ENCODE assay signal across 10 cellular contexts in the genomic region with DNA sequence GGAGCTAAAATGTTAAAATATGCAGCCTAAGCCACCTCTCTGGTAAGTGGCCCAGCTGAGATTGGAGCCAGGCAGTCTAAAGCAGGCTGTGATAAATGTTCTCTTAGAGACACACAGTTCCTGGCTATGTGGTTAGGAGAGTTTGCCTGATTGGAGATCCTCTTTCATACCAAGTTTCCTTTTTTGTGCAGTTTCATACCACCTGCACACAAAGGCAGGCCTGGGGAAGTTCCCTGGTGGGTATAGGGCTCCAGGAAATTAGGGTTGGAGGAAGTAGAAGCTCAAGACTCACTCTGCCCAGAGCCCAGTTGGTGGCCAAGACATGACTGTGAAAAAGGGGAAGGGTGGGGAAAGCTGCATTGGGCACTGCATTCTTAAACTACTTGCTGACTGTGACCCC. TPM values are rescaled to one million over a fixed set of nuclear protein-coding genes. Genes with fewer than 3 reads are reported as not detected.
A peak's percentile ranks its signal among the peaks of the same experiment; 100 is the strongest.
DNase-seq lines count a peak whose midpoint lies in the region; ATAC-seq and TF ChIP-seq lines count a peak whose summit lies in the region.
"Had no signal": no experiment of that assay in that cellular context is flagged by ENCODE, and none has a peak within 500 bp of the region (broad histone marks: within the 10 kb centered on the region; RNA-seq: fewer than 3 reads in every experiment).

No MANE protein-coding gene starts in this region.

- DNase-seq in Ammon's horn (ENCODE audit: low spot score): peak; percentile 41
- no peak for DNase-seq in activated CD8-positive, alpha-beta memory T cell treated with anti-CD3 and anti-CD28 coated beads, Interleukin-2, amount 50 U/mL, for 4 hours
- DNase-seq in G401 (ENCODE audit: low spot score): no peak
- no peak for DNase-seq in coronary artery (ENCODE audit: low spot score)
- DNase-seq in NK-92 (lab: John Stamatoyannopoulos, UW; ENCODE audit: unreplicated experiment): no peak

- TF ChIP-seq CTCF in coronary artery (IDR thresholded peaks at IDR 0.05): no peak

- in situ Hi-C loops in G401 (cut with HindIII; ENCODE audit: low sequenced_read_pairs): no loop called here

- ATAC-seq in GM21360 (IDR thresholded peaks at IDR 0.05; ENCODE audit: unreplicated experiment) (peak; percentile 75), HG03565 (IDR thresholded peaks at IDR 0.05; ENCODE audit: unreplicated experiment) (peak; percentile 82), esophagus mucosa (peak; percentile 33)
- ATAC-seq: K562 had no signal

- H3K27ac ChIP-seq in coronary artery: no peak overlapping the region

- no peak overlapping the region for H3K4me3 ChIP-seq in coronary artery
- H3K4me3 ChIP-seq: K562 had no signal

RNA-seq across cellular contexts. Expression of gene CYBB, which starts 16.9 kb away (rescaled TPM):
- 2.4 TPM for total RNA-seq in esophagus mucosa
- not detected in 2 replicates for total RNA-seq in G401 (2014; rRNA removed; shearing (Covaris generic))
- total RNA-seq: glomerular endothelial cell had no signal

RNA-seq across cellular contexts. Expression of gene DYNLT3, which starts 50.6 kb away (rescaled TPM):
- total RNA-seq in esophagus mucosa: 46.0 TPM
- not detected in 2 replicates for total RNA-seq in G401 (2014; rRNA removed; shearing (Covaris generic))

Comparison
In these comparisons a context has a peak if more than half of its experiments do, and no peak if none do; other contexts are left out.
1. RNA of gene DYNLT3, which starts 50.6 kb away (total RNA-seq): 46.0 TPM in esophagus mucosa (single experiment); not detected in G401; every median in the first group is over 10 times any median in the second.
2. Peak in every context shown above with its lines, with median percentiles within 50 percentile points of each other: ATAC-seq.